21 cellular contexts compared by ENCODE assay signal in the genomic region with DNA sequence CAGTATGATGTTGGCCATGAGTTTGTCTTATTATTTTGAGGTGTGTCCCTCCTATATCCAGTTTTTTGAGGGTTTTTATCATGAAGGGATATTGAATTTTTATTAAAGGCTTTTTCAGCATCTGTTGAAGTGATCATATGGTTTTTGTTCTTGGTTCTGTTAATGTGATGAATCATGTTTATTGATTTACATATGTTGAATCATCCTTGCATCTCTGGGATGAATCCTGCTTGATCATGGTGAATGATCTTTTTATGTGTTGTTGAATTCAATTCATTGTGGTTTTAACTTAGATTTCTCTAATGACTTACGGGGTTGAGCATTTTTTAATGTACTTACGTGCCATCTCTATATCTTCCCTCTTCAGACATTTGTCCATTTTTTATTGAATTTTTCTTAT. TPM values are rescaled to one million over a fixed set of nuclear protein-coding genes. Genes with fewer than 3 reads are reported as not detected.
DNase-seq lines count a peak whose midpoint lies in the region; ATAC-seq, FAIRE-seq and TF ChIP-seq lines count a peak whose summit lies in the region.
"Had no signal": no experiment of that assay in that cellular context is flagged by ENCODE, and none has a peak within 500 bp of the region (broad histone marks: within the 10 kb centered on the region; RNA-seq: fewer than 3 reads in every experiment).

No MANE protein-coding gene starts in this region.

- H3K9me3 ChIP-seq in PC-3 (ENCODE audit: low read length): no peaks in the 10 kb centered on the region
- no peaks in the 10 kb centered on the region for H3K9me3 ChIP-seq in endothelial cell of umbilical vein (replicated peaks; ENCODE audit: control insufficient read depth, insufficient read depth, low read length)
- no peaks in the 10 kb centered on the region for H3K9me3 ChIP-seq in small intestine (ENCODE audit: control insufficient read depth, low read depth)
- H3K9me3 ChIP-seq: BLaER1 had no signal

- peaks cover 22% of the 10 kb centered on the region for H3K4me1 Mint-ChIP-seq in activated naive CD8-positive, alpha-beta T cell (ENCODE audit: low read depth)
- peaks cover 25% of the 10 kb centered on the region for H3K4me1 Mint-ChIP-seq in activated naive CD8-positive, alpha-beta T cell treated with anti-CD3 and anti-CD28 coated beads, Interleukin-2, amount 50 U/mL, for 24 hours

- no peak for DNase-seq in activated naive CD8-positive, alpha-beta T cell treated with anti-CD3 and anti-CD28 coated beads, Interleukin-2, amount 50 U/mL, for 24 hours
- DNase-seq in PC-3 (peak; percentile 57), endothelial cell of umbilical vein (ENCODE audit: low read depth, low spot score) (no peak), small intestine (no peak), kidney tubule cell (ENCODE audit: low spot score) (no peak)
- DNase-seq in activated CD8-positive, alpha-beta memory T cell treated with anti-CD3 and anti-CD28 coated beads for 24 hours: no peak
- DNase-seq: ACHN; activated CD4-positive, alpha-beta T cell treated with anti-CD3 and anti-CD28 coated beads, Interleukin-2, amount 50 U/mL, for 4 hours; activated CD8-positive, alpha-beta memory T cell treated with anti-CD3 and anti-CD28 coated beads, Interleukin-2, amount 50 U/mL, for 48 hours; activated gamma-delta T cell; amniotic stem cell; hippocampal formation; NCI-H1694 treated with DMSO at 0.1 percent for 48 hours; NCI-H82 had no signal

- BruUV-seq in PC-3 (replicated peaks; lab: Mats Ljungman, UMichigan): no TSS peak
- no TSS peak for BruUV-seq in endothelial cell of umbilical vein (replicated peaks; lab: Mats Ljungman, UMichigan)

- no peak for TF ChIP-seq CTCF in PC-3 (conservative IDR thresholded peaks at IDR 0.05; ENCODE audit: low read depth, low read length)
- TF ChIP-seq CTCF in endothelial cell of umbilical vein (IDR thresholded peaks at IDR 0.05; ENCODE audit: extremely low read depth in 1 of 2, insufficient read depth in 1 of 2, low read depth in 1 of 2, low read length in 2 of 2): no peak

- TF ChIP-seq POLR2A in endothelial cell of umbilical vein (IDR thresholded peaks at IDR 0.05; ENCODE audit: low read depth, low read length): no peak

- POLR2A ChIA-PET in PC-3 (lab: Charles Lee; ENCODE audit: unreplicated experiment) (no interaction called here), endothelial cell of umbilical vein (lab: Charles Lee) (no interaction called here)

- H3K4me3 ChIP-seq in PC-3 (ENCODE audit: low read length) (no peak overlapping the region), endothelial cell of umbilical vein (replicated peaks in 1 of 3; ENCODE audit: insufficient read depth in 1 of 3, low read depth in 1 of 3, low read length in 3 of 3) (no peak overlapping the region), small intestine (ENCODE audit: low read depth in 1 of 2, low read length in 2 of 2) (no peak overlapping the region)
- H3K4me3 ChIP-seq: BLaER1, cardiac muscle cell, lung had no signal

- CTCF ChIA-PET in PC-3 (lab: Charles Lee): no interaction called here
- CTCF ChIA-PET in endothelial cell of umbilical vein (lab: Charles Lee): no interaction called here

- dilution Hi-C loops in endothelial cell of umbilical vein (cut with MboI; ENCODE audit: extremely low pct_ligation_motif_present, low sequenced_read_pairs): no loop called here

- H3K27me3 ChIP-seq in PC-3 (ENCODE audit: low read length) (no peaks in the 10 kb centered on the region), endothelial cell of umbilical vein (ENCODE audit: control insufficient read depth in 2 of 2, insufficient read depth in 2 of 2, low read length in 2 of 2) (no peaks in the 10 kb centered on the region), small intestine (ENCODE audit: control insufficient read depth in 2 of 2, insufficient read depth in 2 of 2, low read length in 2 of 2) (no peaks in the 10 kb centered on the region)
- H3K27me3 ChIP-seq: BLaER1, cardiac muscle cell had no signal

- intact Hi-C loops in PC-3 (cut with micrococcal nuclease): no loop called here
- intact Hi-C loops in endothelial cell of umbilical vein (cut with micrococcal nuclease): no loop called here

- H2AFZ ChIP-seq in PC-3 (ENCODE audit: low read length): no peak overlapping the region
- H2AFZ ChIP-seq in endothelial cell of umbilical vein (ENCODE audit: low read depth, low read length): no peak overlapping the region

- H3K27me3 Mint-ChIP-seq in activated naive CD8-positive, alpha-beta T cell: no peaks in the 10 kb centered on the region
- no peaks in the 10 kb centered on the region for H3K27me3 Mint-ChIP-seq in activated naive CD8-positive, alpha-beta T cell treated with anti-CD3 and anti-CD28 coated beads, Interleukin-2, amount 50 U/mL, for 24 hours

- peaks cover 37% of the 10 kb centered on the region for H3K36me3 Mint-ChIP-seq in activated naive CD8-positive, alpha-beta T cell
- H3K36me3 Mint-ChIP-seq in activated naive CD8-positive, alpha-beta T cell treated with anti-CD3 and anti-CD28 coated beads, Interleukin-2, amount 50 U/mL, for 24 hours (ENCODE audit: low read depth): peaks cover 73% of the 10 kb centered on the region

- 93 to 100% (median 98%) methylated on average over 2 of the region's 2 CpGs for WGBS in small intestine, 3 donors

- ATAC-seq in activated naive CD8-positive, alpha-beta T cell treated with anti-CD3 and anti-CD28 coated beads, Interleukin-2, amount 50 U/mL, for 24 hours: no peak
- ATAC-seq in PC-3 (peak; percentile 75), GM21423 (IDR thresholded peaks at IDR 0.05; ENCODE audit: unreplicated experiment) (no peak)

- peaks cover 4% of the 10 kb centered on the region for H3K9me3 Mint-ChIP-seq in activated naive CD8-positive, alpha-beta T cell (ENCODE audit: low read depth)
- no peaks in the 10 kb centered on the region for H3K9me3 Mint-ChIP-seq in activated naive CD8-positive, alpha-beta T cell treated with anti-CD3 and anti-CD28 coated beads, Interleukin-2, amount 50 U/mL, for 24 hours

- H4K20me1 ChIP-seq in PC-3 (ENCODE audit: low read length) (peaks cover 5% of the 10 kb centered on the region; the same call in 1 of the 2 replicates), endothelial cell of umbilical vein (replicated peaks; ENCODE audit: control insufficient read depth, extremely low read depth, insufficient read depth, low read length) (no peaks in the 10 kb centered on the region)

- H3K4me1 ChIP-seq in PC-3 (ENCODE audit: insufficient read depth, low read length): peaks cover 13% of the 10 kb centered on the region
- peaks cover 6% of the 10 kb centered on the region for H3K4me1 ChIP-seq in endothelial cell of umbilical vein (ENCODE audit: control insufficient read depth, extremely low read depth, insufficient read depth, low read length)
- H3K4me1 ChIP-seq in small intestine (ENCODE audit: control insufficient read depth in 2 of 2, insufficient read depth in 1 of 2, low read depth in 1 of 2, low read length in 1 of 2): no peaks in the 10 kb centered on the region
- H3K4me1 ChIP-seq: BLaER1 had no signal

- H3K9me2 ChIP-seq in PC-3 (replicated peaks; ENCODE audit: low read length): no peaks in the 10 kb centered on the region

- H3F3A ChIP-seq in PC-3 (ENCODE audit: low read length, unreplicated experiment): no peaks in the 10 kb centered on the region

- H3K27ac ChIP-seq in PC-3 (ENCODE audit: low read length): peak overlapping the region; percentile 48
- no peak overlapping the region for H3K27ac ChIP-seq in endothelial cell of umbilical vein (ENCODE audit: insufficient read depth, low read depth, low read length)
- H3K27ac ChIP-seq in small intestine (ENCODE audit: low read depth in 1 of 2, low read length in 1 of 2): no peak overlapping the region
- H3K27ac ChIP-seq: BLaER1, cardiac muscle cell had no signal

- H3K4me3 Mint-ChIP-seq in activated naive CD8-positive, alpha-beta T cell: no peak overlapping the region
- H3K4me3 Mint-ChIP-seq in activated naive CD8-positive, alpha-beta T cell treated with anti-CD3 and anti-CD28 coated beads, Interleukin-2, amount 50 U/mL, for 24 hours: no peak overlapping the region

- FAIRE-seq in endothelial cell of umbilical vein (lab: Jason Lieb, UNC) (no peak), small intestine (lab: Jason Lieb, UNC) (peak; percentile 39)
- FAIRE-seq: HTR-8/SVneo, urothelium cell line had no signal

- H3K36me3 ChIP-seq in PC-3 (ENCODE audit: low read depth, low read length): peaks cover 52% of the 10 kb centered on the region
- peaks cover 8 to 37% of the 10 kb centered on the region in 2 experiments for H3K36me3 ChIP-seq in endothelial cell of umbilical vein (ENCODE audit: control insufficient read depth in 2 of 2, extremely low read depth in 1 of 2, insufficient read depth in 2 of 2, low read length in 2 of 2)
- H3K36me3 ChIP-seq in small intestine (ENCODE audit: control insufficient read depth in 2 of 2, insufficient read depth in 2 of 2, low read length in 2 of 2): peaks cover 9 to 22% of the 10 kb centered on the region in 2 donors

- H3K4me2 ChIP-seq in PC-3 (ENCODE audit: low read length) (peak overlapping the region; percentile 40; the same call in 1 of the 2 replicates), endothelial cell of umbilical vein (ENCODE audit: insufficient read depth, low read length) (no peak overlapping the region)
- H3K4me2 ChIP-seq: BLaER1 had no signal

- peaks cover 2% of the 10 kb centered on the region for H3K9me1 ChIP-seq in endothelial cell of umbilical vein (replicated peaks; ENCODE audit: control insufficient read depth, extremely low read depth, insufficient read depth, low read length)

- no peak overlapping the region for H3K9ac ChIP-seq in PC-3 (ENCODE audit: low read length)
- H3K9ac ChIP-seq in endothelial cell of umbilical vein (replicated peaks; ENCODE audit: extremely low read depth, insufficient read depth, low read length): no peak overlapping the region
- H3K9ac ChIP-seq: BLaER1 had no signal

- H3K27ac Mint-ChIP-seq in activated naive CD8-positive, alpha-beta T cell: peak overlapping the region; percentile 47
- no peak overlapping the region for H3K27ac Mint-ChIP-seq in activated naive CD8-positive, alpha-beta T cell treated with anti-CD3 and anti-CD28 coated beads, Interleukin-2, amount 50 U/mL, for 24 hours

- peaks cover 17% of the 10 kb centered on the region for H3K79me2 ChIP-seq in PC-3 (ENCODE audit: low read length)
- H3K79me2 ChIP-seq in endothelial cell of umbilical vein (ENCODE audit: control insufficient read depth, insufficient read depth, low read length): peaks cover 10% of the 10 kb centered on the region

TF ChIP-seq in endothelial cell of umbilical vein, 7 proteins besides CTCF, POLR2A, EP300 and RAD21 (continues in another document):
- no peak for TF ChIP-seq EZH2 (IDR thresholded peaks at IDR 0.05; ENCODE audit: borderline replicate concordance, low read depth, low read length, severe bottlenecking)

RNA-seq across cellular contexts. Expression of gene DLD, which starts 22.9 kb away (rescaled TPM):
- total RNA-seq in PC-3 (2014; rRNA removed) (53.6 and 64.0 TPM in 2 replicates), endothelial cell of umbilical vein (61.7 and 77.4 TPM in 2 replicates)
- polyA plus RNA-seq in endothelial cell of umbilical vein (72.0 and 95.0 TPM in 2 replicates), small intestine (100 to 1,000 TPM in 1 of 3 donors, 10 to 100 TPM in 2; 45.4 to 153 (median 72.0) TPM)
- 79.7 and 92.1 TPM in 2 replicates for polyA plus RNA-seq in endothelial cell of umbilical vein (2011; cell fraction: cytosol; rRNA removed)
- polyA plus RNA-seq in endothelial cell of umbilical vein (2011; cell fraction: nucleus; rRNA removed): 100 and 125 TPM in 2 replicates
- 96.5 and 122 TPM in 2 replicates for polyA plus RNA-seq in endothelial cell of umbilical vein (2012)
- 68.4 and 81.1 TPM in 2 replicates for polyA minus RNA-seq in endothelial cell of umbilical vein
- 39.4 TPM for polyA minus RNA-seq in endothelial cell of umbilical vein (2011; cell fraction: cytosol; rRNA and poly(A)+ RNA removed)
- polyA minus RNA-seq in endothelial cell of umbilical vein (2011; cell fraction: nucleus; rRNA and poly(A)+ RNA removed): 35.9 and 48.0 TPM in 2 replicates
